In the genomic region with DNA sequence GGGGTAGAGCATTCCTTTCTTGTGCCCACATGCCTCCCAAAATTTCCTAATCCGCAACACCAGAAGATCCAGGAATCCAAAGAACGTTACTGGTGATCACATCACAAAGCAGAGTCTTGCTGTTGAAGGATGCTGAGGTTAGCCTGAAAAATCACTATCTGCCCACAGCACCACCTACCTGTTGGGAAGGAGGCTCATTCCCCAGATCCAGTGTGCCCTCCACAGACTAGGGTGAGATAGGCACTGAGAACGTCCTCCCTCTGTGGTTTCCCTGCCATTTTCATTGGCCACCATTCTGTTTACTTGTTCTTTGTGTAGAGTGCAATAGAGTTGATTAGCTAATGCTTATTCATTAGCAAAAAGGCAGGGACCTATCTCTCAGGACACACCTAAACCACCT, we compare ENCODE assay signal across 3 cellular contexts.
TF ChIP-seq lines count a peak whose summit lies in the region.

No MANE protein-coding gene starts in this region.

TF ChIP-seq in A549, 52 proteins besides CTCF, POLR2A, EP300 and RAD21 (continues in another document):
- TF ChIP-seq CBX8 (IDR thresholded peaks at IDR 0.05) (no peak), CBX2 (IDR thresholded peaks at IDR 0.05; ENCODE audit: borderline replicate concordance, low read depth) (no peak), SREBF2 (IDR thresholded peaks at IDR 0.05) (no peak), KDM1A (IDR thresholded peaks at IDR 0.05; ENCODE audit: low read depth) (no peak), JUN (IDR thresholded peaks at IDR 0.05) (no peak), GATA3 (IDR thresholded peaks at IDR 0.05; ENCODE audit: borderline replicate concordance) (no peak), RNF2 (IDR thresholded peaks at IDR 0.05; ENCODE audit: borderline replicate concordance, low read depth) (no peak), HOXB13 (CRISPR knock-in tag; IDR thresholded peaks at IDR 0.05; ENCODE audit: low read depth) (no peak)
- TF ChIP-seq, protein P1, sequence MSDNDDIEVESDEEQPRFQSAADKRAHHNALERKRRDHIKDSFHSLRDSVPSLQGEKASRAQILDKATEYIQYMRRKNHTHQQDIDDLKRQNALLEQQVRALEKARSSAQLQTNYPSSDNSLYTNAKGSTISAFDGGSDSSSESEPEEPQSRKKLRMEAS (IDR thresholded peaks at IDR 0.05), result no peak
- TF ChIP-seq, protein P2, sequence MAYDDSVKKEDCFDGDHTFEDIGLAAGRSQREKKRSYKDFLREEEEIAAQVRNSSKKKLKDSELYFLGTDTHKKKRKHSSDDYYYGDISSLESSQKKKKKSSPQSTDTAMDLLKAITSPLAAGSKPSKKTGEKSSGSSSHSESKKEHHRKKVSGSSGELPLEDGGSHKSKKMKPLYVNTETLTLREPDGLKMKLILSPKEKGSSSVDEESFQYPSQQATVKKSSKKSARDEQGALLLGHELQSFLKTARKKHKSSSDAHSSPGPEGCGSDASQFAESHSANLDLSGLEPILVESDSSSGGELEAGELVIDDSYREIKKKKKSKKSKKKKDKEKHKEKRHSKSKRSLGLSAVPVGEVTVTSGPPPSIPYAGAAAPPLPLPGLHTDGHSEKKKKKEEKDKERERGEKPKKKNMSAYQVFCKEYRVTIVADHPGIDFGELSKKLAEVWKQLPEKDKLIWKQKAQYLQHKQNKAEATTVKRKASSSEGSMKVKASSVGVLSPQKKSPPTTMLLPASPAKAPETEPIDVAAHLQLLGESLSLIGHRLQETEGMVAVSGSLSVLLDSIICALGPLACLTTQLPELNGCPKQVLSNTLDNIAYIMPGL (CRISPR knock-in tag; IDR thresholded peaks at IDR 0.05; ENCODE audit: borderline replicate concordance), result no peak
- TF ChIP-seq, protein P3, sequence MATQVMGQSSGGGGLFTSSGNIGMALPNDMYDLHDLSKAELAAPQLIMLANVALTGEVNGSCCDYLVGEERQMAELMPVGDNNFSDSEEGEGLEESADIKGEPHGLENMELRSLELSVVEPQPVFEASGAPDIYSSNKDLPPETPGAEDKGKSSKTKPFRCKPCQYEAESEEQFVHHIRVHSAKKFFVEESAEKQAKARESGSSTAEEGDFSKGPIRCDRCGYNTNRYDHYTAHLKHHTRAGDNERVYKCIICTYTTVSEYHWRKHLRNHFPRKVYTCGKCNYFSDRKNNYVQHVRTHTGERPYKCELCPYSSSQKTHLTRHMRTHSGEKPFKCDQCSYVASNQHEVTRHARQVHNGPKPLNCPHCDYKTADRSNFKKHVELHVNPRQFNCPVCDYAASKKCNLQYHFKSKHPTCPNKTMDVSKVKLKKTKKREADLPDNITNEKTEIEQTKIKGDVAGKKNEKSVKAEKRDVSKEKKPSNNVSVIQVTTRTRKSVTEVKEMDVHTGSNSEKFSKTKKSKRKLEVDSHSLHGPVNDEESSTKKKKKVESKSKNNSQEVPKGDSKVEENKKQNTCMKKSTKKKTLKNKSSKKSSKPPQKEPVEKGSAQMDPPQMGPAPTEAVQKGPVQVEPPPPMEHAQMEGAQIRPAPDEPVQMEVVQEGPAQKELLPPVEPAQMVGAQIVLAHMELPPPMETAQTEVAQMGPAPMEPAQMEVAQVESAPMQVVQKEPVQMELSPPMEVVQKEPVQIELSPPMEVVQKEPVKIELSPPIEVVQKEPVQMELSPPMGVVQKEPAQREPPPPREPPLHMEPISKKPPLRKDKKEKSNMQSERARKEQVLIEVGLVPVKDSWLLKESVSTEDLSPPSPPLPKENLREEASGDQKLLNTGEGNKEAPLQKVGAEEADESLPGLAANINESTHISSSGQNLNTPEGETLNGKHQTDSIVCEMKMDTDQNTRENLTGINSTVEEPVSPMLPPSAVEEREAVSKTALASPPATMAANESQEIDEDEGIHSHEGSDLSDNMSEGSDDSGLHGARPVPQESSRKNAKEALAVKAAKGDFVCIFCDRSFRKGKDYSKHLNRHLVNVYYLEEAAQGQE (IDR thresholded peaks at IDR 0.05), result no peak
- TF ChIP-seq, protein P4, sequence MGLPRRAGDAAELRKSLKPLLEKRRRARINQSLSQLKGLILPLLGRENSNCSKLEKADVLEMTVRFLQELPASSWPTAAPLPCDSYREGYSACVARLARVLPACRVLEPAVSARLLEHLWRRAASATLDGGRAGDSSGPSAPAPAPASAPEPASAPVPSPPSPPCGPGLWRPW (IDR thresholded peaks at IDR 0.05), result no peak
- TF ChIP-seq, protein P5, sequence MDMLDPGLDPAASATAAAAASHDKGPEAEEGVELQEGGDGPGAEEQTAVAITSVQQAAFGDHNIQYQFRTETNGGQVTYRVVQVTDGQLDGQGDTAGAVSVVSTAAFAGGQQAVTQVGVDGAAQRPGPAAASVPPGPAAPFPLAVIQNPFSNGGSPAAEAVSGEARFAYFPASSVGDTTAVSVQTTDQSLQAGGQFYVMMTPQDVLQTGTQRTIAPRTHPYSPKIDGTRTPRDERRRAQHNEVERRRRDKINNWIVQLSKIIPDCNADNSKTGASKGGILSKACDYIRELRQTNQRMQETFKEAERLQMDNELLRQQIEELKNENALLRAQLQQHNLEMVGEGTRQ (IDR thresholded peaks at IDR 0.05), result no peak

TF ChIP-seq in H1, 55 proteins besides CTCF, POLR2A, EP300 and RAD21:
- no peak for TF ChIP-seq CHD1 (IDR thresholded peaks at IDR 0.05; ENCODE audit: low read depth, low read length)
- TF ChIP-seq ASH2L (IDR thresholded peaks at IDR 0.05; ENCODE audit: low read length), result no peak
- TF ChIP-seq PHF8 (conservative IDR thresholded peaks at IDR 0.05; ENCODE audit: low read depth, low read length), result no peak
- no peak for TF ChIP-seq SRF (IDR thresholded peaks at IDR 0.05; ENCODE audit: low read depth, low read length)
- TF ChIP-seq KDM4A (IDR thresholded peaks at IDR 0.05; ENCODE audit: low read depth, low read length, severe bottlenecking), result no peak

TF ChIP-seq in HEK293T, 16 proteins besides CTCF, POLR2A, EP300 and RAD21:
- no peak for TF ChIP-seq FOXK2 (IDR thresholded peaks at IDR 0.05)
- TF ChIP-seq SP1 (IDR thresholded peaks at IDR 0.05), result no peak
- no peak for TF ChIP-seq L3MBTL2 (conservative IDR thresholded peaks at IDR 0.05)
- no peak for TF ChIP-seq ELF4 (IDR thresholded peaks at IDR 0.05)
- TF ChIP-seq, protein P6, sequence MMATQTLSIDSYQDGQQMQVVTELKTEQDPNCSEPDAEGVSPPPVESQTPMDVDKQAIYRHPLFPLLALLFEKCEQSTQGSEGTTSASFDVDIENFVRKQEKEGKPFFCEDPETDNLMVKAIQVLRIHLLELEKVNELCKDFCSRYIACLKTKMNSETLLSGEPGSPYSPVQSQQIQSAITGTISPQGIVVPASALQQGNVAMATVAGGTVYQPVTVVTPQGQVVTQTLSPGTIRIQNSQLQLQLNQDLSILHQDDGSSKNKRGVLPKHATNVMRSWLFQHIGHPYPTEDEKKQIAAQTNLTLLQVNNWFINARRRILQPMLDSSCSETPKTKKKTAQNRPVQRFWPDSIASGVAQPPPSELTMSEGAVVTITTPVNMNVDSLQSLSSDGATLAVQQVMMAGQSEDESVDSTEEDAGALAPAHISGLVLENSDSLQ (IDR thresholded peaks at IDR 0.05), result no peak
- TF ChIP-seq ZNF384 (IDR thresholded peaks at IDR 0.05), result no peak
- TF ChIP-seq ARNT (IDR thresholded peaks at IDR 0.05), result no peak
- no peak for TF ChIP-seq FOXM1 (IDR thresholded peaks at IDR 0.05; ENCODE audit: borderline replicate concordance)
- TF ChIP-seq NFRKB (IDR thresholded peaks at IDR 0.05), result no peak
- no peak for TF ChIP-seq FOXA1 (IDR thresholded peaks at IDR 0.05)
- TF ChIP-seq BHLHE40 (IDR thresholded peaks at IDR 0.05; ENCODE audit: borderline replicate concordance), result no peak
- no peak for TF ChIP-seq TARDBP (IDR thresholded peaks at IDR 0.05)
- no peak for TF ChIP-seq LEF1 (IDR thresholded peaks at IDR 0.05; ENCODE audit: borderline replicate concordance)
- TF ChIP-seq SUZ12 (IDR thresholded peaks at IDR 0.05), result no peak
TF ChIP-seq in HEK293T: peak in this region for 0.
